Comparison of ENCODE assay signal across 8 cellular contexts in genomic region chrX:40171513-40172168, GRCh38.
DNase-seq lines count a peak whose midpoint lies in the region; ATAC-seq, FAIRE-seq and TF ChIP-seq lines count a peak whose summit lies in the region.

No MANE protein-coding gene starts in this region.

- no peak for TF ChIP-seq CTCF in astrocyte (IDR thresholded peaks at IDR 0.05; ENCODE audit: insufficient read depth, low read depth, low read length)

- H3K79me2 ChIP-seq in astrocyte (ENCODE audit: insufficient read depth, low read length): no peaks in the 10 kb centered on the region

- H3K27ac Mint-ChIP-seq in astrocyte (ENCODE audit: unreplicated experiment): no peak overlapping the region

- H3K27me3 ChIP-seq in astrocyte (ENCODE audit: insufficient read depth, low read length): no peaks in the 10 kb centered on the region
- peaks cover 59% of the 10 kb centered on the region for H3K27me3 ChIP-seq in iPS-18a (ENCODE audit: control insufficient read depth, insufficient read depth, low read length)

- H3K4me3 Mint-ChIP-seq in astrocyte (ENCODE audit: unreplicated experiment): no peak overlapping the region

- H3K27ac ChIP-seq in astrocyte (ENCODE audit: low read depth, low read length): peak overlapping the region; percentile 19
- H3K27ac ChIP-seq in iPS-18a (ENCODE audit: low read length): no peak overlapping the region

- peak overlapping the region; percentile 61 for H3K9ac ChIP-seq in astrocyte (ENCODE audit: low read length)
- H3K9ac ChIP-seq in iPS-18a (ENCODE audit: low read length): peak overlapping the region; percentile 65

- H3K36me3 ChIP-seq in astrocyte (ENCODE audit: insufficient read depth, low read length): no peaks in the 10 kb centered on the region
- H3K36me3 ChIP-seq in iPS-18a (ENCODE audit: control insufficient read depth, low read depth, low read length): no peaks in the 10 kb centered on the region

- no peaks in the 10 kb centered on the region for H4K20me1 ChIP-seq in astrocyte (ENCODE audit: insufficient read depth, low read length)

- H3K9me3 Mint-ChIP-seq in astrocyte (ENCODE audit: unreplicated experiment): peaks cover 4% of the 10 kb centered on the region

- peak overlapping the region; percentile 60 for H2AFZ ChIP-seq in astrocyte (ENCODE audit: low read depth, low read length)

- no peak for FAIRE-seq in astrocyte (lab: Jason Lieb, UNC)

- H3K36me3 Mint-ChIP-seq in astrocyte (ENCODE audit: low read depth, unreplicated experiment): peaks cover 1% of the 10 kb centered on the region

- H3K4me2 ChIP-seq in astrocyte (ENCODE audit: low read length): peak overlapping the region; percentile 84

- peaks cover 38% of the 10 kb centered on the region for H3K4me1 ChIP-seq in astrocyte (ENCODE audit: insufficient read depth, low read length)
- peaks cover 57% of the 10 kb centered on the region for H3K4me1 ChIP-seq in iPS-18a (ENCODE audit: control insufficient read depth, low read depth, low read length)

- H3K4me3 ChIP-seq in astrocyte (ENCODE audit: insufficient read depth, low read depth, low read length) (peak overlapping the region; percentile 39), iPS-18a (ENCODE audit: low read length) (peak overlapping the region; percentile 59)

- no peak for ATAC-seq in HG02870 (IDR thresholded peaks at IDR 0.05; ENCODE audit: unreplicated experiment)

- peaks cover 3% of the 10 kb centered on the region for H3K4me1 Mint-ChIP-seq in astrocyte (ENCODE audit: low read depth, unreplicated experiment)

- DNase-seq in CD1c-positive myeloid dendritic cell (ENCODE audit: extremely low spot score): peak; percentile 56
- peak; percentile 44 for DNase-seq in M059J (ENCODE audit: low read depth)
- peak; percentile 35 for DNase-seq in astrocyte (ENCODE audit: low read depth)
- peak; percentile 49 for DNase-seq in stimulated activated CD4-positive, alpha-beta T cell treated with anti-CD3 and anti-CD28 coated beads, Interleukin-4, amount 100 ng/mL, for 24 hours
- no peak for DNase-seq in DMS153 treated with DMSO at 0.1 percent for 48 hours (lab: John Stamatoyannopoulos, UW; ENCODE audit: unreplicated experiment)
- DNase-seq in GOT3 (lab: John Stamatoyannopoulos, UW): no peak

- H3K27me3 Mint-ChIP-seq in astrocyte (ENCODE audit: low read depth, unreplicated experiment): peaks cover 22% of the 10 kb centered on the region

- H3K9me3 ChIP-seq in astrocyte (ENCODE audit: insufficient read depth, low read depth, low read length): no peaks in the 10 kb centered on the region
- H3K9me3 ChIP-seq in iPS-18a (ENCODE audit: control insufficient read depth, low read depth, low read length): no peaks in the 10 kb centered on the region

Comparison
In these comparisons a context has a peak if more than half of its experiments do, and no peak if none do; other contexts are left out.
1. DNase-seq: peak in CD1c-positive myeloid dendritic cell (single experiment), M059J (single experiment), astrocyte (single experiment) and stimulated activated CD4-positive, alpha-beta T cell treated with anti-CD3 and anti-CD28 coated beads, Interleukin-4, amount 100 ng/mL, for 24 hours (single experiment); none in DMS153 treated with DMSO at 0.1 percent for 48 hours (single experiment) and GOT3 (single experiment).